Comparison of ENCODE assay signal across 6 cellular contexts in genomic region chr4:75869100-75869499, GRCh38. TPM values are rescaled to one million over a fixed set of nuclear protein-coding genes. Genes with fewer than 3 reads are reported as not detected.
"Had no signal": no experiment of that assay in that cellular context is flagged by ENCODE, and none has a peak within 500 bp of the region (broad histone marks: within the 10 kb centered on the region; RNA-seq: fewer than 3 reads in every experiment).

No MANE protein-coding gene starts in this region.

- ATAC-seq: GM23338 had no signal

- DNase-seq: H9, HCEC 1CT, IMR-90 had no signal

- H3K4me3 ChIP-seq: GM23338 had no signal

RNA-seq across cellular contexts. Expression of gene PPEF2, which starts 33.2 kb away (rescaled TPM):
- total RNA-seq: GM23338, H1, H9, HT-29, IMR-90 had no signal
- polyA plus RNA-seq: GM23338, H1, IMR-90 had no signal
